In the genomic region with DNA sequence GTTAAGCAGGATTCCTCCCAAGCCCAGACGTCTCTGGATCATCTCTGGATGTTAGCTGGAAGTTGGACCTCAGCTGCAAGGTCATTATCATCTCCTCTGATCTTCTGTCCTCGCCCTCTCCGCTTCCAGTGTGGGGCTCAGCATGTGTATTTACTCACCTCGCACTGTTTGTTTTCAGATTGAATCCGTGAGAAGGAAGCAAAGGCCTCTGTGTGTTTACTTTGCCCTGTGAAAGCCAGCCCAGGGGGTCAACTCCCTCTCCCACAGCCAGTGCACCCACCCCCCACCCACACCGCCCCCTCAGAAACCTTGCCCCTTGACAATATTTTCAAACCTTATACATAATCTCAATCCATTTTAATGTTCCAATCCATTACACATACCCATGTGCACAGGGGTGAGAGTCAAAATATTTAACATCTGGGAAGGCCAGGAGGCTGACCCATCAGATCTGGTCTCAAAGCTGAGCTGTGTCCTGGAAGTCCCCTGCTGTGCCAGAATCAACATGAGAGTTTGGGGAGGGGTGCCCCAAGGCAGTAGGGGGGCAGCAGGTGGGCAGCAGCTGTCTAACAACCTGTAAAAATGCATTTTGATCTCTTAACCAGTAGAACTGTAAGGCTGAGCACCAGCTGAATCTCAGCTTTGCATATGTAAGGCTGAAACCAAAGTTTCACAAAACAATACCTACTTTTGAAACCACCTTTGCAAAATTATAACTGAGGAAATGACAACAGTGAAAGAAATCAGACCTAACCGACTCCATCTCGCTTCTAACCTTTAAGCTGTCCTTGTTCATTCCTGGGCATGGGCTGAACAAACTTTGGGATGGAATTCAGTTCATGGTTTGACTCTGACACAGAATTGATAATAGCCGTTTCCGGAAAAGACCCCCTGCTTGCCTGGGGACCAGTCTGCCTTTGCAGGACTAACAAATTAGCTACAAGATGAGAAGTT, we compare ENCODE assay signal across 1 cellular context.
TF ChIP-seq lines count a peak whose summit lies in the region.

No MANE protein-coding gene starts in this region.

TF ChIP-seq in HepG2, 621 proteins besides CTCF, POLR2A, EP300 and RAD21 (continued from another document and continues in another):
- TF ChIP-seq ZNF281 (CRISPR knock-in tag; IDR thresholded peaks at IDR 0.05; ENCODE audit: borderline replicate concordance): peak; percentile 85; the same call in 1 of the 2 replicates
- peak; percentile 75 for TF ChIP-seq FOSL2 (CRISPR knock-in tag; IDR thresholded peaks at IDR 0.05)
- no peak for TF ChIP-seq ZNF552 (CRISPR knock-in tag; IDR thresholded peaks at IDR 0.05; ENCODE audit: borderline replicate concordance)
- TF ChIP-seq, protein P1, sequence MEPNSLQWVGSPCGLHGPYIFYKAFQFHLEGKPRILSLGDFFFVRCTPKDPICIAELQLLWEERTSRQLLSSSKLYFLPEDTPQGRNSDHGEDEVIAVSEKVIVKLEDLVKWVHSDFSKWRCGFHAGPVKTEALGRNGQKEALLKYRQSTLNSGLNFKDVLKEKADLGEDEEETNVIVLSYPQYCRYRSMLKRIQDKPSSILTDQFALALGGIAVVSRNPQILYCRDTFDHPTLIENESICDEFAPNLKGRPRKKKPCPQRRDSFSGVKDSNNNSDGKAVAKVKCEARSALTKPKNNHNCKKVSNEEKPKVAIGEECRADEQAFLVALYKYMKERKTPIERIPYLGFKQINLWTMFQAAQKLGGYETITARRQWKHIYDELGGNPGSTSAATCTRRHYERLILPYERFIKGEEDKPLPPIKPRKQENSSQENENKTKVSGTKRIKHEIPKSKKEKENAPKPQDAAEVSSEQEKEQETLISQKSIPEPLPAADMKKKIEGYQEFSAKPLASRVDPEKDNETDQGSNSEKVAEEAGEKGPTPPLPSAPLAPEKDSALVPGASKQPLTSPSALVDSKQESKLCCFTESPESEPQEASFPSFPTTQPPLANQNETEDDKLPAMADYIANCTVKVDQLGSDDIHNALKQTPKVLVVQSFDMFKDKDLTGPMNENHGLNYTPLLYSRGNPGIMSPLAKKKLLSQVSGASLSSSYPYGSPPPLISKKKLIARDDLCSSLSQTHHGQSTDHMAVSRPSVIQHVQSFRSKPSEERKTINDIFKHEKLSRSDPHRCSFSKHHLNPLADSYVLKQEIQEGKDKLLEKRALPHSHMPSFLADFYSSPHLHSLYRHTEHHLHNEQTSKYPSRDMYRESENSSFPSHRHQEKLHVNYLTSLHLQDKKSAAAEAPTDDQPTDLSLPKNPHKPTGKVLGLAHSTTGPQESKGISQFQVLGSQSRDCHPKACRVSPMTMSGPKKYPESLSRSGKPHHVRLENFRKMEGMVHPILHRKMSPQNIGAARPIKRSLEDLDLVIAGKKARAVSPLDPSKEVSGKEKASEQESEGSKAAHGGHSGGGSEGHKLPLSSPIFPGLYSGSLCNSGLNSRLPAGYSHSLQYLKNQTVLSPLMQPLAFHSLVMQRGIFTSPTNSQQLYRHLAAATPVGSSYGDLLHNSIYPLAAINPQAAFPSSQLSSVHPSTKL (CRISPR knock-in tag; IDR thresholded peaks at IDR 0.05): peak; percentile 97
- peak; percentile 95 for TF ChIP-seq ZKSCAN5 (CRISPR knock-in tag; IDR thresholded peaks at IDR 0.05)
- TF ChIP-seq ZNF780A (CRISPR knock-in tag; IDR thresholded peaks at IDR 0.05): no peak
- no peak for TF ChIP-seq ZNF572 (CRISPR knock-in tag; IDR thresholded peaks at IDR 0.05)
- TF ChIP-seq ATF5 (CRISPR knock-in tag; IDR thresholded peaks at IDR 0.05; ENCODE audit: low read depth): no peak
- TF ChIP-seq ZNF382 (CRISPR knock-in tag; IDR thresholded peaks at IDR 0.05; ENCODE audit: borderline replicate concordance): no peak
- peak; percentile 88; the same call in 1 of the 2 replicates for TF ChIP-seq ZNF878 (CRISPR knock-in tag; IDR thresholded peaks at IDR 0.05)
- TF ChIP-seq PAWR (CRISPR knock-in tag; IDR thresholded peaks at IDR 0.05; ENCODE audit: borderline replicate concordance): no peak
- TF ChIP-seq BRD4 (CRISPR knock-in tag; IDR thresholded peaks at IDR 0.05): no peak
- peak; percentile 61 for TF ChIP-seq MEIS2 (CRISPR knock-in tag; IDR thresholded peaks at IDR 0.05)
- peak; percentile 61; the same call in 1 of the 2 replicates for TF ChIP-seq THAP11 (CRISPR knock-in tag; IDR thresholded peaks at IDR 0.05)
- no peak; the same call in 1 of the 2 replicates for TF ChIP-seq YEATS4 (CRISPR knock-in tag; IDR thresholded peaks at IDR 0.05; ENCODE audit: borderline replicate concordance)
- TF ChIP-seq CHCHD3 (CRISPR knock-in tag; IDR thresholded peaks at IDR 0.05): no peak
- no peak for TF ChIP-seq ZNF530 (CRISPR knock-in tag; IDR thresholded peaks at IDR 0.05; ENCODE audit: low read depth)
- 0 out of 2 replicates have a peak, but pooled peaks have one; percentile 49 for TF ChIP-seq MYPOP (CRISPR knock-in tag; IDR thresholded peaks at IDR 0.05)
- peak; percentile 71; the same call in 1 of the 2 replicates for TF ChIP-seq KDM3A (CRISPR knock-in tag; IDR thresholded peaks at IDR 0.05; ENCODE audit: low read depth)
- TF ChIP-seq, protein P2, sequence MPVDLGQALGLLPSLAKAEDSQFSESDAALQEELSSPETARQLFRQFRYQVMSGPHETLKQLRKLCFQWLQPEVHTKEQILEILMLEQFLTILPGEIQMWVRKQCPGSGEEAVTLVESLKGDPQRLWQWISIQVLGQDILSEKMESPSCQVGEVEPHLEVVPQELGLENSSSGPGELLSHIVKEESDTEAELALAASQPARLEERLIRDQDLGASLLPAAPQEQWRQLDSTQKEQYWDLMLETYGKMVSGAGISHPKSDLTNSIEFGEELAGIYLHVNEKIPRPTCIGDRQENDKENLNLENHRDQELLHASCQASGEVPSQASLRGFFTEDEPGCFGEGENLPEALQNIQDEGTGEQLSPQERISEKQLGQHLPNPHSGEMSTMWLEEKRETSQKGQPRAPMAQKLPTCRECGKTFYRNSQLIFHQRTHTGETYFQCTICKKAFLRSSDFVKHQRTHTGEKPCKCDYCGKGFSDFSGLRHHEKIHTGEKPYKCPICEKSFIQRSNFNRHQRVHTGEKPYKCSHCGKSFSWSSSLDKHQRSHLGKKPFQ (CRISPR knock-in tag; IDR thresholded peaks at IDR 0.05; ENCODE audit: insufficient replicate concordance): peak; percentile 84
- no peak for TF ChIP-seq ZNF709 (CRISPR knock-in tag; IDR thresholded peaks at IDR 0.05)
- TF ChIP-seq ESRRA (CRISPR knock-in tag; IDR thresholded peaks at IDR 0.05; ENCODE audit: low read depth): peak; percentile 82; the same call in 1 of the 2 replicates
- no peak for TF ChIP-seq EED (CRISPR knock-in tag; IDR thresholded peaks at IDR 0.05)
- TF ChIP-seq, protein P3, sequence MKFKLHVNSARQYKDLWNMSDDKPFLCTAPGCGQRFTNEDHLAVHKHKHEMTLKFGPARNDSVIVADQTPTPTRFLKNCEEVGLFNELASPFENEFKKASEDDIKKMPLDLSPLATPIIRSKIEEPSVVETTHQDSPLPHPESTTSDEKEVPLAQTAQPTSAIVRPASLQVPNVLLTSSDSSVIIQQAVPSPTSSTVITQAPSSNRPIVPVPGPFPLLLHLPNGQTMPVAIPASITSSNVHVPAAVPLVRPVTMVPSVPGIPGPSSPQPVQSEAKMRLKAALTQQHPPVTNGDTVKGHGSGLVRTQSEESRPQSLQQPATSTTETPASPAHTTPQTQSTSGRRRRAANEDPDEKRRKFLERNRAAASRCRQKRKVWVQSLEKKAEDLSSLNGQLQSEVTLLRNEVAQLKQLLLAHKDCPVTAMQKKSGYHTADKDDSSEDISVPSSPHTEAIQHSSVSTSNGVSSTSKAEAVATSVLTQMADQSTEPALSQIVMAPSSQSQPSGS (CRISPR knock-in tag; IDR thresholded peaks at IDR 0.05): peak; percentile 83
- TF ChIP-seq ZNF678 (CRISPR knock-in tag; IDR thresholded peaks at IDR 0.05): no peak
- no peak for TF ChIP-seq AGO1 (IDR thresholded peaks at IDR 0.05; ENCODE audit: low read depth, low read length, poor library complexity, severe bottlenecking)
- no peak for TF ChIP-seq TMF1 (CRISPR knock-in tag; IDR thresholded peaks at IDR 0.05; ENCODE audit: low read depth)
- TF ChIP-seq XBP1 (CRISPR knock-in tag; IDR thresholded peaks at IDR 0.05): no peak
- TF ChIP-seq ZSCAN31 (CRISPR knock-in tag; IDR thresholded peaks at IDR 0.05; ENCODE audit: low read depth): no peak
- TF ChIP-seq GTF3A (CRISPR knock-in tag; conservative IDR thresholded peaks at IDR 0.05): no peak
- TF ChIP-seq ZNF343 (CRISPR knock-in tag; IDR thresholded peaks at IDR 0.05): no peak; the same call in 1 of the 2 replicates
- TF ChIP-seq, protein P4, sequence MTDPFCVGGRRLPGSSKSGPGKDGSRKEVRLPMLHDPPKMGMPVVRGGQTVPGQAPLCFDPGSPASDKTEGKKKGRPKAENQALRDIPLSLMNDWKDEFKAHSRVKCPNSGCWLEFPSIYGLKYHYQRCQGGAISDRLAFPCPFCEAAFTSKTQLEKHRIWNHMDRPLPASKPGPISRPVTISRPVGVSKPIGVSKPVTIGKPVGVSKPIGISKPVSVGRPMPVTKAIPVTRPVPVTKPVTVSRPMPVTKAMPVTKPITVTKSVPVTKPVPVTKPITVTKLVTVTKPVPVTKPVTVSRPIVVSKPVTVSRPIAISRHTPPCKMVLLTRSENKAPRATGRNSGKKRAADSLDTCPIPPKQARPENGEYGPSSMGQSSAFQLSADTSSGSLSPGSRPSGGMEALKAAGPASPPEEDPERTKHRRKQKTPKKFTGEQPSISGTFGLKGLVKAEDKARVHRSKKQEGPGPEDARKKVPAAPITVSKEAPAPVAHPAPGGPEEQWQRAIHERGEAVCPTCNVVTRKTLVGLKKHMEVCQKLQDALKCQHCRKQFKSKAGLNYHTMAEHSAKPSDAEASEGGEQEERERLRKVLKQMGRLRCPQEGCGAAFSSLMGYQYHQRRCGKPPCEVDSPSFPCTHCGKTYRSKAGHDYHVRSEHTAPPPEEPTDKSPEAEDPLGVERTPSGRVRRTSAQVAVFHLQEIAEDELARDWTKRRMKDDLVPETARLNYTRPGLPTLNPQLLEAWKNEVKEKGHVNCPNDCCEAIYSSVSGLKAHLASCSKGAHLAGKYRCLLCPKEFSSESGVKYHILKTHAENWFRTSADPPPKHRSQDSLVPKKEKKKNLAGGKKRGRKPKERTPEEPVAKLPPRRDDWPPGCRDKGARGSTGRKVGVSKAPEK (CRISPR knock-in tag; IDR thresholded peaks at IDR 0.05; ENCODE audit: borderline replicate concordance): no peak
- no peak for TF ChIP-seq CREB1 (IDR thresholded peaks at IDR 0.05)
- TF ChIP-seq CREB1 (CRISPR knock-in tag; IDR thresholded peaks at IDR 0.05): no peak; the same call in 1 of the 2 replicates
- TF ChIP-seq ZNF772 (CRISPR knock-in tag; IDR thresholded peaks at IDR 0.05): 0 out of 2 replicates have a peak, but pooled peaks have one; percentile 12
- no peak; the same call in 1 of the 2 replicates for TF ChIP-seq RFXAP (CRISPR knock-in tag; IDR thresholded peaks at IDR 0.05; ENCODE audit: borderline replicate concordance)
- TF ChIP-seq GABPB1 (CRISPR knock-in tag; IDR thresholded peaks at IDR 0.05): no peak; the same call in 1 of the 2 replicates
- peak; percentile 83; the same call in 1 of the 2 replicates for TF ChIP-seq ZSCAN29 (CRISPR knock-in tag; conservative IDR thresholded peaks at IDR 0.05)
- peak; percentile 29; the same call in 1 of the 2 replicates for TF ChIP-seq CCDC6 (CRISPR knock-in tag; IDR thresholded peaks at IDR 0.05)
- TF ChIP-seq ELK4 (CRISPR knock-in tag; IDR thresholded peaks at IDR 0.05; ENCODE audit: borderline replicate concordance): no peak
- TF ChIP-seq KDM2A (CRISPR knock-in tag; IDR thresholded peaks at IDR 0.05; ENCODE audit: borderline replicate concordance, low read depth): peak; percentile 45; the same call in 1 of the 2 replicates
- TF ChIP-seq MXI1 (IDR thresholded peaks at IDR 0.05; ENCODE audit: borderline replicate concordance, low read depth, low read length): no peak
- TF ChIP-seq ZNF234 (CRISPR knock-in tag; conservative IDR thresholded peaks at IDR 0.05): no peak
- peak; percentile 54; the same call in 1 of the 2 replicates for TF ChIP-seq ZNF354B (CRISPR knock-in tag; IDR thresholded peaks at IDR 0.05)
